ENCODE assay signal across 25 cellular contexts in the genomic region with DNA sequence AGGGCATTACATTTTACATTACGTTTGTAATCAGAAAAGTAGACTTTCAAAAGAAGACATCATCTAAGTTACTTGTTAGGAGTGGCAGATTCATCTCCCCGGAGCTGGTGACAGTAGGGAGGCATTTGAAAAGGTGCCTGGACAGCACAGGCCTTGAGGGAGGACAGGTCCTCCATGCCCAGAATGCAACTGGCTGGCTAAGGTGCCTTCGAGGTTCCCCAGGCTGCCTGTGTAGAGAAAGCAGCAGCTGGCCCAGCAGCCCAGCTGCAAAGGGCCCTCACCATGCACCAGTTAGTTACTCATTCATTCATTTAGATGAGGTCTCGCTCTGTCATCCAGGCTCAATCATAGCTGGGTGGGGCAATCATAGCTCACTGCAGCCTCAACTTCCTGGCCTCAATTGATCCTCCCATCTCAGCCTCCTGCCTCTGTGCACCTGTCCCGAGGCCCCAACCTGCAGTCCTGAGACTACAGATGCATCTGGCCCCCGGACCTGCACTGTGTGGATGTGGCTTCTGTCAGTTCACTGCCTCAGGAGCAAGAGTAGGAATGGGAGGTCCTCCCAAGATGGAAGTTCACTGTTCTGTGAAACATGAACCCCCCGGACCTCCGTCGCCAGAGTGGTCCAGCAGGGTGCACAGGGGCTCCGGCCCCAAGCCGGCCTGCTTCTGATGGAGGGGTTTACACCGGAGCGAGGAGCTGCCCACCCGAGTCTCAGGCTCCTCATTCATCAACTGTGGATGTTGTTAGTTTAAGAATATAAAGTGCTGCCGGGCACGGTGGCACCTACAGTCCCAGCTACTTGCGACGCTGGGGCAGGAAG. TPM values are rescaled to one million over a fixed set of nuclear protein-coding genes. Genes with fewer than 3 reads are reported as not detected.
A peak's percentile ranks its signal among the peaks of the same experiment; 100 is the strongest.
DNase-seq lines count a peak whose midpoint lies in the region; ATAC-seq and TF ChIP-seq lines count a peak whose summit lies in the region.
"Had no signal": no experiment of that assay in that cellular context is flagged by ENCODE, and none has a peak within 500 bp of the region (broad histone marks: within the 10 kb centered on the region; RNA-seq: fewer than 3 reads in every experiment).

No MANE protein-coding gene starts in this region.

- WGBS in spleen, 5 donors: 87 to 91% (median 90%) methylated on average over 16 to 18 of the region's 18 CpGs

- H3K4me3 Mint-ChIP-seq in activated T-cell treated with anti-CD3 and anti-CD28 coated beads, Interleukin-2, amount 50 U/mL, for 24 hours: no peak overlapping the region
- H3K4me3 Mint-ChIP-seq in activated T-cell treated with anti-CD3 and anti-CD28 coated beads, Interleukin-2, amount 50 U/mL, for 4 hours: no peak overlapping the region
- H3K4me3 Mint-ChIP-seq in IgD-negative memory B cell: peak overlapping the region; percentile 80 to 92 (median 86)
- H3K4me3 Mint-ChIP-seq in effector memory CD8-positive, alpha-beta T cell: peak overlapping the region; percentile 54 to 68
- H3K4me3 Mint-ChIP-seq: H9 had no signal

- H3K36me3 ChIP-seq in spleen: peaks cover 0 to 12% (median 0%) of the 10 kb centered on the region in 6 donors
- no peaks in the 10 kb centered on the region for H3K36me3 ChIP-seq in Peyer's patch
- H3K36me3 ChIP-seq: right atrium auricular region, suprapubic skin had no signal

- H3K4me1 ChIP-seq in spleen (peaks cover 18 to 40% (median 35%) of the 10 kb centered on the region in 6 donors), Peyer's patch (peaks cover 0 to 7% (median 3%) of the 10 kb centered on the region in 4 donors), foreskin keratinocyte (no peaks in the 10 kb centered on the region)
- H3K4me1 ChIP-seq: right atrium auricular region had no signal

- H3K9me3 Mint-ChIP-seq in activated T-cell treated with anti-CD3 and anti-CD28 coated beads, Interleukin-2, amount 50 U/mL, for 24 hours: no peaks in the 10 kb centered on the region
- H3K9me3 Mint-ChIP-seq in activated T-cell treated with anti-CD3 and anti-CD28 coated beads, Interleukin-2, amount 50 U/mL, for 4 hours: no peaks in the 10 kb centered on the region
- no peaks in the 10 kb centered on the region for H3K9me3 Mint-ChIP-seq in IgD-negative memory B cell
- no peaks in the 10 kb centered on the region for H3K9me3 Mint-ChIP-seq in effector memory CD8-positive, alpha-beta T cell
- H3K9me3 Mint-ChIP-seq: activated naive CD4-positive, alpha-beta T cell treated with anti-CD3 and anti-CD28 coated beads for 36 hours; H9; stimulated activated naive B cell treated with anti-CD40 and anti-IgM and Interleukin-4, amounts not matched to agents 10 μg/mL and 1 μg/mL and 100 μg/mL, for 72 hours had no signal

- TF ChIP-seq CTCF in spleen (IDR thresholded peaks at IDR 0.05 in 8 of 11, conservative IDR thresholded peaks at IDR 0.05 in 3 of 11) (no peak), Peyer's patch (IDR thresholded peaks at IDR 0.05) (no peak), foreskin keratinocyte (conservative IDR thresholded peaks at IDR 0.05) (no peak)

- intact Hi-C loops in spleen (cut with DNase I; ENCODE audit: low total_unique reads): no loop called here

- H3K27ac Mint-ChIP-seq in activated T-cell treated with anti-CD3 and anti-CD28 coated beads, Interleukin-2, amount 50 U/mL, for 24 hours: peak overlapping the region; percentile 87
- peak overlapping the region; percentile 90 to 98 (median 94) for H3K27ac Mint-ChIP-seq in IgD-negative memory B cell
- H3K27ac Mint-ChIP-seq in effector memory CD8-positive, alpha-beta T cell: peak overlapping the region in 1 of 2 donors; percentile 54
- H3K27ac Mint-ChIP-seq: activated naive CD4-positive, alpha-beta T cell treated with anti-CD3 and anti-CD28 coated beads for 36 hours had no signal

- H3K27me3 ChIP-seq in spleen (replicated peaks in 1 of 7) (no peaks in the 10 kb centered on the region), Peyer's patch (no peaks in the 10 kb centered on the region), foreskin keratinocyte (no peaks in the 10 kb centered on the region)
- H3K27me3 ChIP-seq: dorsolateral prefrontal cortex, right atrium auricular region, suprapubic skin had no signal

- ATAC-seq in activated T-cell treated with anti-CD3 and anti-CD28 coated beads, Interleukin-2, amount 50 U/mL, for 4 hours: no peak
- no peak for ATAC-seq in effector memory CD8-positive, alpha-beta T cell (replicated peaks)
- ATAC-seq in foreskin keratinocyte: no peak
- ATAC-seq: A549, left cardiac atrium, Right ventricle myocardium inferior had no signal

- TF ChIP-seq POLR2A in spleen (IDR thresholded peaks at IDR 0.05) (no peak), Peyer's patch (IDR thresholded peaks at IDR 0.05) (no peak)

- H3K4me3 ChIP-seq in spleen (no peak overlapping the region), Peyer's patch (no peak overlapping the region)
- H3K4me3 ChIP-seq: A549, dorsolateral prefrontal cortex, right atrium auricular region, suprapubic skin had no signal

- peaks cover 3% of the 10 kb centered on the region for H3K36me3 Mint-ChIP-seq in activated T-cell treated with anti-CD3 and anti-CD28 coated beads, Interleukin-2, amount 50 U/mL, for 24 hours (ENCODE audit: low read depth)
- H3K36me3 Mint-ChIP-seq in activated T-cell treated with anti-CD3 and anti-CD28 coated beads, Interleukin-2, amount 50 U/mL, for 4 hours (ENCODE audit: insufficient read depth): peaks cover 4% of the 10 kb centered on the region
- H3K36me3 Mint-ChIP-seq in IgD-negative memory B cell: no peaks in the 10 kb centered on the region
- H3K36me3 Mint-ChIP-seq in effector memory CD8-positive, alpha-beta T cell (ENCODE audit: insufficient read depth): no peaks in the 10 kb centered on the region

- peak overlapping the region in 3 of 8 donors; percentile 70 to 77 (median 74) for H3K27ac ChIP-seq in spleen
- H3K27ac ChIP-seq in Peyer's patch: peak overlapping the region in 1 of 4 donors; percentile 74
- H3K27ac ChIP-seq in foreskin keratinocyte: no peak overlapping the region
- H3K27ac ChIP-seq: A549, right atrium auricular region, suprapubic skin had no signal

- H3K27me3 Mint-ChIP-seq in activated T-cell treated with anti-CD3 and anti-CD28 coated beads, Interleukin-2, amount 50 U/mL, for 24 hours: no peaks in the 10 kb centered on the region
- H3K27me3 Mint-ChIP-seq in activated T-cell treated with anti-CD3 and anti-CD28 coated beads, Interleukin-2, amount 50 U/mL, for 4 hours (ENCODE audit: low read depth): no peaks in the 10 kb centered on the region
- no peaks in the 10 kb centered on the region for H3K27me3 Mint-ChIP-seq in IgD-negative memory B cell
- H3K27me3 Mint-ChIP-seq in effector memory CD8-positive, alpha-beta T cell: no peaks in the 10 kb centered on the region
- H3K27me3 Mint-ChIP-seq: stimulated activated naive B cell treated with anti-CD40 and anti-IgM and Interleukin-4, amounts not matched to agents 10 μg/mL and 1 μg/mL and 100 μg/mL, for 72 hours had no signal

- H3K9me3 ChIP-seq in spleen: no peaks in the 10 kb centered on the region
- H3K9me3 ChIP-seq in Peyer's patch: no peaks in the 10 kb centered on the region
- H3K9me3 ChIP-seq: A549, right atrium auricular region, suprapubic skin had no signal

- H3K4me1 Mint-ChIP-seq in activated T-cell treated with anti-CD3 and anti-CD28 coated beads, Interleukin-2, amount 50 U/mL, for 24 hours (ENCODE audit: low read depth): peaks cover 28% of the 10 kb centered on the region
- H3K4me1 Mint-ChIP-seq in activated T-cell treated with anti-CD3 and anti-CD28 coated beads, Interleukin-2, amount 50 U/mL, for 4 hours (ENCODE audit: low read depth): peaks cover 22% of the 10 kb centered on the region
- peaks cover 15 to 37% (median 24%) of the 10 kb centered on the region in 3 donors for H3K4me1 Mint-ChIP-seq in IgD-negative memory B cell
- peaks cover 13 to 20% of the 10 kb centered on the region in 2 donors for H3K4me1 Mint-ChIP-seq in effector memory CD8-positive, alpha-beta T cell (ENCODE audit: low read depth in 2 of 2)

- DNase-seq in activated T-cell treated with anti-CD3 and anti-CD28 coated beads, Interleukin-2, amount 50 U/mL, for 24 hours: no peak
- DNase-seq in activated T-cell treated with anti-CD3 and anti-CD28 coated beads, Interleukin-2, amount 50 U/mL, for 4 hours: no peak
- DNase-seq in effector memory CD8-positive, alpha-beta T cell: no peak
- DNase-seq in spleen (peak; percentile 62), Peyer's patch (no peak), foreskin keratinocyte (no peak), MV-4-11 (lab: John Stamatoyannopoulos, UW) (no peak)
- DNase-seq: activated CD4-positive, CD25-positive, alpha-beta regulatory T cell; activated naive CD4-positive, alpha-beta T cell treated with anti-CD3 and anti-CD28 coated beads for 36 hours; central memory CD4-positive, alpha-beta T cell; H9; left cardiac atrium; mesendoderm; NCI-H2081; NCI-H345; NCI-H774; stimulated activated CD4-positive, alpha-beta T cell treated with anti-CD3 and anti-CD28 coated beads, Interleukin-2, amount 100 ng/mL, for 48 hours; T1000 had no signal

RNA-seq across cellular contexts. Expression of a gene that starts 36.6 kb away (rescaled TPM):
- 10 to 100 TPM; 28.6 to 31.5 (median 29.3) TPM for total RNA-seq in activated T-cell treated with anti-CD3 and anti-CD28 coated beads, Interleukin-2, amount 50 U/mL, for 4 hours
- polyA plus RNA-seq in IgD-negative memory B cell (21.3 TPM), spleen (10 to 100 TPM; 15.8 to 31.4 (median 18.3) TPM), foreskin keratinocyte (18.4 and 22.3 TPM in 2 replicates)
- total RNA-seq in spleen (10 to 100 TPM; 25.6 to 50.9 (median 41.3) TPM), Peyer's patch (10 to 100 TPM; 38.8 to 94.4 (median 73.2) TPM), foreskin keratinocyte (27.1 and 31.6 TPM in 2 replicates)

Comparison
In these comparisons a context has a peak if more than half of its experiments do, and no peak if none do; other contexts are left out.
1. H3K4me3 Mint-ChIP-seq: peak in IgD-negative memory B cell (4 of 4) and effector memory CD8-positive, alpha-beta T cell (2 of 2); none in activated T-cell treated with anti-CD3 and anti-CD28 coated beads, Interleukin-2, amount 50 U/mL, for 24 hours (single experiment) and activated T-cell treated with anti-CD3 and anti-CD28 coated beads, Interleukin-2, amount 50 U/mL, for 4 hours (single experiment).